In genomic region chr9:87829756-87830155, GRCh38 we compare ENCODE assay signal across 28 cellular contexts. TPM values are rescaled to one million over a fixed set of nuclear protein-coding genes. Genes with fewer than 3 reads are reported as not detected.
"Had no signal": no experiment of that assay in that cellular context is flagged by ENCODE, and none has a peak within 500 bp of the region (broad histone marks: within the 10 kb centered on the region; RNA-seq: fewer than 3 reads in every experiment).

No MANE protein-coding gene starts in this region.

- DNase-seq: activated CD4-positive, alpha-beta T cell treated with anti-CD3 and anti-CD28 coated beads, Interleukin-2, amount 10 ng/mL, durations not matched to agents 24 days and 14 days; activated CD4-positive, CD25-positive, alpha-beta regulatory T cell treated with anti-CD3 and anti-CD28 coated beads, Interleukin-2, amount 50 U/mL, for 72 hours; activated CD8-positive, alpha-beta memory T cell treated with anti-CD3 and anti-CD28 coated beads, Interleukin-2, amount 10 ng/mL, durations not matched to agents 7 days and 5 days; activated effector memory CD4-positive, alpha-beta T cell treated with Interleukin-2 at 50 U/mL for 16 hours; activated naive CD4-positive, alpha-beta T cell treated with Interleukin-2 at 50 U/mL for 16 hours; activated naive CD8-positive, alpha-beta T cell treated with anti-CD3 and anti-CD28 coated beads, Interleukin-2, amount 50 U/mL, for 24 hours; activated T-cell treated with anti-CD3 and anti-CD28 coated beads, Interleukin-2, amount 50 U/mL, for 24 hours; amniotic stem cell; central memory CD4-positive, alpha-beta T cell; MG63; MV-4-11; NCI-H1092 treated with DMSO at 0.1 percent for 48 hours; NCI-H1417 treated with DMSO at 0.1 percent for 48 hours; NCI-H1694; NCI-H2029; NCI-H2107; NCI-H510A treated with DMSO at 0.1 percent for 48 hours; NCI-H69; NK-92 treated with Interleukin-12 subunit alpha and Interleukin-12 subunit beta, amount 100 ng/mL, for 24 hours; Right ventricle myocardium superior had no signal

- H3K27ac ChIP-seq: ascending aorta, KMS-11 had no signal

- H3K9me3 ChIP-seq: ascending aorta, MG63 had no signal

- H3K36me3 ChIP-seq: ascending aorta, MG63 had no signal

- H3K27me3 ChIP-seq: ascending aorta, MG63 had no signal

- ATAC-seq: activated CD8-positive, alpha-beta memory T cell treated with anti-CD3 and anti-CD28 coated beads, Interleukin-2, amount 10 ng/mL, durations not matched to agents 7 days and 5 days; activated naive CD8-positive, alpha-beta T cell treated with anti-CD3 and anti-CD28 coated beads, Interleukin-2, amount 50 U/mL, for 24 hours had no signal

- H3K4me1 ChIP-seq: ascending aorta had no signal

- H3K4me3 ChIP-seq: ascending aorta, MG63 had no signal

RNA-seq across cellular contexts. Expression of gene SPATA31E1, which starts 52.9 kb away (rescaled TPM):
- total RNA-seq: activated CD4-positive, alpha-beta T cell treated with anti-CD3 and anti-CD28 coated beads, Interleukin-2, amount 10 ng/mL, durations not matched to agents 24 days and 14 days; activated CD8-positive, alpha-beta memory T cell treated with anti-CD3 and anti-CD28 coated beads, Interleukin-2, amount 10 ng/mL, durations not matched to agents 7 days and 5 days; activated naive CD4-positive, alpha-beta T cell treated with anti-CD3 and anti-CD28 coated beads, Interleukin-2, amount 50 U/mL, for 72 hours; activated T-helper 1 cell treated with anti-CD3 and anti-CD28 coated beads, Interleukin-12 subunit alpha, Interleukin-12 subunit beta, Interleukin-2, Interleukin-4 antibody, amounts not matched to agents 30 ng/mL and 10 ng/mL and 1 ng/mL, durations not matched to agents 14 hours and 24 hours and 36 hours; ascending aorta; bronchial epithelial cell; chondrocyte; Right ventricle myocardium superior; RPMI7951; SK-MEL-5 had no signal
